In the genomic region with DNA sequence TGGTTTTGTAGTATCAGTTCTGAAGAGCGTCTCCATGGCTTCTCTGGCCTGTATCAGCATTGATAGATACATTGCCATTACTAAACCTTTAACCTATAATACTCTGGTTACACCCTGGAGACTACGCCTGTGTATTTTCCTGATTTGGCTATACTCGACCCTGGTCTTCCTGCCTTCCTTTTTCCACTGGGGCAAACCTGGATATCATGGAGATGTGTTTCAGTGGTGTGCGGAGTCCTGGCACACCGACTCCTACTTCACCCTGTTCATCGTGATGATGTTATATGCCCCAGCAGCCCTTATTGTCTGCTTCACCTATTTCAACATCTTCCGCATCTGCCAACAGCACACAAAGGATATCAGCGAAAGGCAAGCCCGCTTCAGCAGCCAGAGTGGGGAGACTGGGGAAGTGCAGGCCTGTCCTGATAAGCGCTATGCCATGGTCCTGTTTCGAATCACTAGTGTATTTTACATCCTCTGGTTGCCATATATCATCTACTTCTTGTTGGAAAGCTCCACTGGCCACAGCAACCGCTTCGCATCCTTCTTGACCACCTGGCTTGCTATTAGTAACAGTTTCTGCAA, we compare ENCODE assay signal across 1 cellular context.
TF ChIP-seq lines count a peak whose summit lies in the region.

No MANE protein-coding gene starts in this region.

TF ChIP-seq in IMR-90, 13 proteins besides CTCF, POLR2A, EP300 and RAD21 (continued from another document):
- TF ChIP-seq ELK1 (IDR thresholded peaks at IDR 0.05; ENCODE audit: borderline replicate concordance, low read depth, low read length) (no peak), MAZ (IDR thresholded peaks at IDR 0.05; ENCODE audit: borderline replicate concordance, low read depth, low read length) (no peak), MXI1 (IDR thresholded peaks at IDR 0.05; ENCODE audit: borderline replicate concordance, low read depth, low read length) (no peak)
